1 cellular context compared by ENCODE assay signal in the genomic region with DNA sequence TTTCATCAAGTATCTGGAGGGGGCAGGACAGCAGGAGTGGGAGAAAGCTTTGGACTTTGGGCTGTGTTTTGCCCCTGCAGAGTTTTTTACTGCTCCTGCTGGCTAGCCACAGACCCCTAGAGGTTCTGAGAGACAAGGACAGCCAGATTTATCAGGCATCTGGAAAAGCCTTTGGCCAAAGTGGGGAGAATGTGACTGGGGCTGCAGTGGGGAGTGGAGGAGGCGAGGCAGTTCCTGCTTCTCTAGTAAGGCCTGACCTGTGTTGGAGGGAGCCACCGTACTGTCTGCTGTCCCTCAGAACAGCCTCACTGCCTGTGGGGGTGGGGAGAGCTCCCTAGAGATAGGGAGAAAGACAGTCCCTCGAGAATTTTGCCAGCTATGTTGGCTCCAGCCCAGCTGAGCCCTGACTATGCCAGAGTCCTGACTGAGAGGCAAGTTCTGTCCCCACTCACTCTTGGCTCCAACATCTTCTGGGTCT.
TF ChIP-seq lines count a peak whose summit lies in the region.

No MANE protein-coding gene starts in this region.

TF ChIP-seq in HEK293, 187 proteins besides CTCF, POLR2A, EP300 and RAD21 (continued from another document):
- TF ChIP-seq, protein P1, sequence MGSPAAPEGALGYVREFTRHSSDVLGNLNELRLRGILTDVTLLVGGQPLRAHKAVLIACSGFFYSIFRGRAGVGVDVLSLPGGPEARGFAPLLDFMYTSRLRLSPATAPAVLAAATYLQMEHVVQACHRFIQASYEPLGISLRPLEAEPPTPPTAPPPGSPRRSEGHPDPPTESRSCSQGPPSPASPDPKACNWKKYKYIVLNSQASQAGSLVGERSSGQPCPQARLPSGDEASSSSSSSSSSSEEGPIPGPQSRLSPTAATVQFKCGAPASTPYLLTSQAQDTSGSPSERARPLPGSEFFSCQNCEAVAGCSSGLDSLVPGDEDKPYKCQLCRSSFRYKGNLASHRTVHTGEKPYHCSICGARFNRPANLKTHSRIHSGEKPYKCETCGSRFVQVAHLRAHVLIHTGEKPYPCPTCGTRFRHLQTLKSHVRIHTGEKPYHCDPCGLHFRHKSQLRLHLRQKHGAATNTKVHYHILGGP (tag by site-specific recombination; IDR thresholded peaks at IDR 0.05) = no peak
- TF ChIP-seq, protein P2, sequence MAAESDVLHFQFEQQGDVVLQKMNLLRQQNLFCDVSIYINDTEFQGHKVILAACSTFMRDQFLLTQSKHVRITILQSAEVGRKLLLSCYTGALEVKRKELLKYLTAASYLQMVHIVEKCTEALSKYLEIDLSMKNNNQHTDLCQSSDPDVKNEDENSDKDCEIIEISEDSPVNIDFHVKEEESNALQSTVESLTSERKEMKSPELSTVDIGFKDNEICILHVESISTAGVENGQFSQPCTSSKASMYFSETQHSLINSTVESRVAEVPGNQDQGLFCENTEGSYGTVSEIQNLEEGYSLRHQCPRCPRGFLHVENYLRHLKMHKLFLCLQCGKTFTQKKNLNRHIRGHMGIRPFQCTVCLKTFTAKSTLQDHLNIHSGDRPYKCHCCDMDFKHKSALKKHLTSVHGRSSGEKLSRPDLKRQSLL (tag by site-specific recombination; IDR thresholded peaks at IDR 0.05) = no peak
TF ChIP-seq in HEK293: peak in this region for 2.
